31 cellular contexts compared by ENCODE assay signal in the genomic region with DNA sequence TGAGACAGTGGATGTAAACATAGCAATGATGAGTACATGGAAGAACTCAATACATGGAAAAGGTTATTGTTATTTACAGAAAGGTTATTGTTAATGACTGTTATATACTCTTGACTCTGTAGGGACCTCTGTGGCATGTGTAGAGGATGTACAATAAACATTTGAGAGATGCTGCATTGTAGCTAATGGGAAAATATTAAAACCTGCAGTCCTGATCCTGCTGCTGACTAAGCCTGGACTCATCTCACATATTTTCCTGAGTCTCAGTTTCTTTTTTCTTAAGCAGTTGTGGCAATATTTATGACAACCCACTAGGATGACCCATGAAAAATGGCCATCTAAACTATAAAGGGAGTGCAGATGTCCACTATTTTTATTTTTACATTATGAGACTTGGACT.
"Had no signal": no experiment of that assay in that cellular context is flagged by ENCODE, and none has a peak within 500 bp of the region (broad histone marks: within the 10 kb centered on the region; RNA-seq: fewer than 3 reads in every experiment).

No MANE protein-coding gene starts in this region.

- H3K9me3 Mint-ChIP-seq: activated CD4-positive, alpha-beta memory T cell treated with anti-CD3 and anti-CD28 coated beads, Interleukin-2, amount 10 ng/mL, durations not matched to agents 7 days and 5 days; activated CD4-positive, alpha-beta T cell treated with anti-CD3 and anti-CD28 coated beads, Interleukin-2, amount 10 ng/mL, durations not matched to agents 7 days and 5 days; activated naive CD4-positive, alpha-beta T cell treated with anti-CD3 and anti-CD28 coated beads, Interleukin-2, amount 10 ng/mL, durations not matched to agents 7 days and 5 days; activated naive CD4-positive, alpha-beta T cell treated with anti-CD3 and anti-CD28 coated beads, Interleukin-2, amount 50 U/mL, for 72 hours; activated naive CD8-positive, alpha-beta T cell treated with anti-CD3 and anti-CD28 coated beads, Interleukin-2, amount 10 ng/mL, durations not matched to agents 7 days and 5 days; activated T-cell treated with anti-CD3 and anti-CD28 coated beads, Interleukin-2, amount 50 U/mL, for 4 hours; activated T-helper 1 cell treated with anti-CD3 and anti-CD28 coated beads, Interleukin-12 subunit alpha, Interleukin-12 subunit beta, Interleukin-2, Interleukin-4 antibody, amounts not matched to agents 30 ng/mL and 10 ng/mL and 1 ng/mL, durations not matched to agents 14 hours and 24 hours and 36 hours; activated T-helper 2 cell treated with anti-CD3 and anti-CD28 coated beads, Interferon-gamma antibody, Interleukin-2, Interleukin-4, amounts not matched to agents 10 μg/mL and 5 μg/mL and 100 μg/mL, durations not matched to agents 14 hours and 24 hours and 36 hours; endodermal cell had no signal

- H3K27ac ChIP-seq: ascending aorta, breast epithelium, cardiac muscle cell, colonic mucosa, foreskin keratinocyte, gastrocnemius medialis, heart left ventricle had no signal

- H3K36me3 ChIP-seq: ascending aorta, breast epithelium, cardiac muscle cell, colonic mucosa, gastrocnemius medialis had no signal

- H3K4me3 ChIP-seq: ascending aorta, breast epithelium, cardiac muscle cell, colonic mucosa, gastrocnemius medialis, heart left ventricle had no signal

- H3K27ac Mint-ChIP-seq: activated CD4-positive, alpha-beta memory T cell treated with anti-CD3 and anti-CD28 coated beads, Interleukin-2, amount 10 ng/mL, durations not matched to agents 7 days and 5 days; activated CD4-positive, alpha-beta T cell treated with anti-CD3 and anti-CD28 coated beads for 36 hours; activated CD4-positive, alpha-beta T cell treated with anti-CD3 and anti-CD28 coated beads, Interleukin-2, amount 10 ng/mL, durations not matched to agents 7 days and 5 days; activated naive CD4-positive, alpha-beta T cell treated with anti-CD3 and anti-CD28 coated beads, Interleukin-2, amount 10 ng/mL, durations not matched to agents 7 days and 5 days; activated naive CD8-positive, alpha-beta T cell treated with anti-CD3 and anti-CD28 coated beads, Interleukin-2, amount 10 ng/mL, durations not matched to agents 7 days and 5 days; activated T-helper 2 cell treated with anti-CD3 and anti-CD28 coated beads, Interferon-gamma antibody, Interleukin-2, Interleukin-4, amounts not matched to agents 10 μg/mL and 5 μg/mL and 100 μg/mL, durations not matched to agents 14 hours and 24 hours and 36 hours; endodermal cell had no signal

- H3K36me3 Mint-ChIP-seq: brain had no signal

- H3K4me1 ChIP-seq: ascending aorta, breast epithelium, colonic mucosa, gastrocnemius medialis had no signal

- H3K4me3 Mint-ChIP-seq: activated CD4-positive, alpha-beta memory T cell treated with anti-CD3 and anti-CD28 coated beads, Interleukin-2, amount 10 ng/mL, durations not matched to agents 7 days and 5 days; activated CD4-positive, alpha-beta T cell treated with anti-CD3 and anti-CD28 coated beads for 36 hours; activated CD4-positive, alpha-beta T cell treated with anti-CD3 and anti-CD28 coated beads, Interleukin-2, amount 10 ng/mL, durations not matched to agents 7 days and 5 days; activated naive CD4-positive, alpha-beta T cell treated with anti-CD3 and anti-CD28 coated beads, Interleukin-2, amount 10 ng/mL, durations not matched to agents 7 days and 5 days; activated naive CD8-positive, alpha-beta T cell treated with anti-CD3 and anti-CD28 coated beads, Interleukin-2, amount 10 ng/mL, durations not matched to agents 7 days and 5 days; activated T-cell treated with anti-CD3 and anti-CD28 coated beads, Interleukin-2, amount 50 U/mL, for 4 hours; activated T-helper 1 cell treated with anti-CD3 and anti-CD28 coated beads, Interleukin-12 subunit alpha, Interleukin-12 subunit beta, Interleukin-2, Interleukin-4 antibody, amounts not matched to agents 30 ng/mL and 10 ng/mL and 1 ng/mL, durations not matched to agents 14 hours and 24 hours and 36 hours; brain; endodermal cell had no signal

- H3K4me1 Mint-ChIP-seq: activated CD4-positive, alpha-beta T cell treated with anti-CD3 and anti-CD28 coated beads, Interleukin-2, amount 10 ng/mL, durations not matched to agents 7 days and 5 days; activated naive CD4-positive, alpha-beta T cell treated with anti-CD3 and anti-CD28 coated beads, Interleukin-2, amount 10 ng/mL, durations not matched to agents 7 days and 5 days; activated naive CD8-positive, alpha-beta T cell treated with anti-CD3 and anti-CD28 coated beads, Interleukin-2, amount 10 ng/mL, durations not matched to agents 7 days and 5 days; endodermal cell had no signal

- H3K9me3 ChIP-seq: ascending aorta, breast epithelium, colonic mucosa, gastrocnemius medialis, heart left ventricle had no signal

- H3K27me3 ChIP-seq: ascending aorta, breast epithelium, cardiac muscle cell, colonic mucosa, foreskin keratinocyte, gastrocnemius medialis, heart left ventricle had no signal

- H3K27me3 Mint-ChIP-seq: activated CD4-positive, alpha-beta memory T cell treated with anti-CD3 and anti-CD28 coated beads, Interleukin-2, amount 10 ng/mL, durations not matched to agents 7 days and 5 days; activated CD4-positive, alpha-beta T cell treated with anti-CD3 and anti-CD28 coated beads for 36 hours; activated CD4-positive, alpha-beta T cell treated with anti-CD3 and anti-CD28 coated beads, Interleukin-2, amount 10 ng/mL, durations not matched to agents 7 days and 5 days; activated naive CD4-positive, alpha-beta T cell treated with anti-CD3 and anti-CD28 coated beads, Interleukin-2, amount 10 ng/mL, durations not matched to agents 7 days and 5 days; activated naive CD8-positive, alpha-beta T cell treated with anti-CD3 and anti-CD28 coated beads, Interleukin-2, amount 10 ng/mL, durations not matched to agents 7 days and 5 days had no signal

- ATAC-seq: activated CD4-positive, alpha-beta T cell treated with anti-CD3 and anti-CD28 coated beads for 36 hours; activated naive CD4-positive, alpha-beta T cell treated with anti-CD3 and anti-CD28 coated beads, Interleukin-2, amount 50 U/mL, for 72 hours; activated T-cell treated with anti-CD3 and anti-CD28 coated beads, Interleukin-2, amount 50 U/mL, for 4 hours; esophagus mucosa; foreskin keratinocyte; gastrocnemius medialis; heart left ventricle had no signal

- DNase-seq: activated CD4-positive, alpha-beta memory T cell treated with anti-CD3 and anti-CD28 coated beads, Interleukin-2, amount 10 ng/mL, durations not matched to agents 7 days and 5 days; activated CD4-positive, alpha-beta T cell treated with anti-CD3 and anti-CD28 coated beads for 36 hours; activated CD4-positive, alpha-beta T cell treated with anti-CD3 and anti-CD28 coated beads, Interleukin-2, amount 10 ng/mL, durations not matched to agents 7 days and 5 days; activated CD4-positive, alpha-beta T cell treated with anti-CD3 and anti-CD28 coated beads, Interleukin-2, amount 50 U/mL, for 4 hours; activated CD4-positive, CD25-positive, alpha-beta regulatory T cell; activated CD4-positive, CD25-positive, alpha-beta regulatory T cell treated with anti-CD3 and anti-CD28 coated beads, Interleukin-2, amount 50 U/mL, for 72 hours; activated CD8-positive, alpha-beta memory T cell treated with anti-CD3 and anti-CD28 coated beads, Interleukin-2, amount 50 U/mL, for 48 hours; activated gamma-delta T cell; activated naive CD4-positive, alpha-beta T cell; activated naive CD4-positive, alpha-beta T cell treated with anti-CD3 and anti-CD28 coated beads, Interleukin-2, amount 10 ng/mL, durations not matched to agents 7 days and 5 days; activated naive CD8-positive, alpha-beta T cell treated with anti-CD3 and anti-CD28 coated beads, Interleukin-2, amount 10 ng/mL, durations not matched to agents 7 days and 5 days; activated T-cell treated with anti-CD3 and anti-CD28 coated beads for 4 hours; activated T-cell treated with anti-CD3 and anti-CD28 coated beads, Interleukin-2, amount 50 U/mL, for 4 hours; central memory CD4-positive, alpha-beta T cell; cerebellar nuclear complex; colonic mucosa; effector memory CD4-positive, alpha-beta T cell; endodermal cell; foreskin keratinocyte; gastrocnemius medialis; glutamatergic neuron; heart left ventricle; T-helper 2 cell had no signal
